Comparison of ENCODE assay signal across 10 cellular contexts in the genomic region with DNA sequence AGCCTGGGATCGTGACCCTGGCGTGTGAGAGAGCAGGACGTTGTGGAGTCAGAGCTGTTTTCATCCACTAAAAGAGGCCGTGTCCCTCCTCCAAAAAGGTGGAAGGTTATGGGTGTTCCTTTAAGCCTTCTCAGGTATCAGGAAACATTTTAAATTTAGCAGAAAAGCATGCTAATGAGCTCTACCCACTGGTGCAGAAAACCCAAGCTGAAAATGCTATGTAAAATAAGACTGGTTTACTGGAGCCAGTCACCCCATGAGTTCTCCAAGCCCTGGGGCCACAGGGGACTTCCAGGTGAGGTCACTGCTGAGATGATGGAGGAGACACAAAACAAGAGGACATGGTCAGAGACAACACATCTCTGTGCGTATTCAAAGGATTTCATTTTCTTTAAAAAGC. TPM values are rescaled to one million over a fixed set of nuclear protein-coding genes. Genes with fewer than 3 reads are reported as not detected.
DNase-seq lines count a peak whose midpoint lies in the region; ATAC-seq and TF ChIP-seq lines count a peak whose summit lies in the region.
"Had no signal": no experiment of that assay in that cellular context is flagged by ENCODE, and none has a peak within 500 bp of the region (broad histone marks: within the 10 kb centered on the region; RNA-seq: fewer than 3 reads in every experiment).

No MANE protein-coding gene starts in this region.

- no peak overlapping the region for H3K4me3 ChIP-seq in right lobe of liver
- H3K4me3 ChIP-seq: heart right ventricle, smooth muscle cell had no signal

- H3K27ac Mint-ChIP-seq in Calu3 (ENCODE audit: unreplicated experiment): peak overlapping the region; percentile 41
- peak overlapping the region; percentile 70 to 99 (median 97) for H3K27ac Mint-ChIP-seq in IgD-negative memory B cell

- H3K27me3 Mint-ChIP-seq in Calu3 (ENCODE audit: unreplicated experiment): no peaks in the 10 kb centered on the region
- no peaks in the 10 kb centered on the region for H3K27me3 Mint-ChIP-seq in IgD-negative memory B cell

- H3K4me3 Mint-ChIP-seq in Calu3 (ENCODE audit: low read depth, unreplicated experiment) (no peak overlapping the region), IgD-negative memory B cell (peak overlapping the region; percentile 43 to 93 (median 70))

- H3K9me3 ChIP-seq in right lobe of liver: no peaks in the 10 kb centered on the region
- H3K9me3 ChIP-seq: heart right ventricle had no signal

- H3K4me1 ChIP-seq in right lobe of liver: peaks cover 0 to 76% (median 17%) of the 10 kb centered on the region in 4 donors

- no peak for TF ChIP-seq POLR2A in right lobe of liver (IDR thresholded peaks at IDR 0.05)

- H3K27me3 ChIP-seq in right lobe of liver: no peaks in the 10 kb centered on the region
- H3K27me3 ChIP-seq: heart right ventricle had no signal

- no peaks in the 10 kb centered on the region for H3K9me3 Mint-ChIP-seq in Calu3 (ENCODE audit: low read depth, unreplicated experiment)
- peaks cover 0 to 5% (median 0%) of the 10 kb centered on the region in 3 donors for H3K9me3 Mint-ChIP-seq in IgD-negative memory B cell

- BruUV-seq in Calu3 (replicated peaks; lab: Mats Ljungman, UMichigan): no TSS peak

- no peak for ATAC-seq in right lobe of liver
- no peak for ATAC-seq in HG03378 (IDR thresholded peaks at IDR 0.05; ENCODE audit: unreplicated experiment)

- peaks cover 64% of the 10 kb centered on the region for H3K4me1 Mint-ChIP-seq in Calu3 (ENCODE audit: low read depth, unreplicated experiment)
- H3K4me1 Mint-ChIP-seq in IgD-negative memory B cell: peaks cover 26 to 47% (median 39%) of the 10 kb centered on the region in 3 donors

- peaks cover 0 to 38% (median 26%) of the 10 kb centered on the region in 4 donors for H3K36me3 ChIP-seq in right lobe of liver

- H3K36me3 Mint-ChIP-seq in Calu3 (ENCODE audit: insufficient read depth, unreplicated experiment): peaks cover 76% of the 10 kb centered on the region
- peaks cover 5% of the 10 kb centered on the region for H3K36me3 Mint-ChIP-seq in IgD-negative memory B cell

- DNase-seq in Calu3: no peak
- DNase-seq in GM20000 (ENCODE audit: low spot score): peak; percentile 66
- no peak for DNase-seq in right lobe of liver
- no peak for DNase-seq in NCI-H2107 (lab: John Stamatoyannopoulos, UW)
- no peak for DNase-seq in posterior cingulate gyrus
- no peak for DNase-seq in SK-N-DZ (ENCODE audit: low spot score)

- CTCF ChIA-PET in Calu3 (lab: Charles Lee): interaction anchor here (2.3 kb wide), 1 partner anchor 13 kb away, joined by 5 read pairs; no protein-coding TSS in a partner anchor

- H3K27ac ChIP-seq in right lobe of liver: peak overlapping the region; percentile 77 to 87 (median 86)

- TF ChIP-seq CTCF in Calu3 (IDR thresholded peaks at IDR 0.05; ENCODE audit: unreplicated experiment) (no peak), GM20000 (IDR thresholded peaks at IDR 0.05; ENCODE audit: extremely low read depth, missing control alignments) (no peak), right lobe of liver (IDR thresholded peaks at IDR 0.05) (no peak)

- intact Hi-C loops in Calu3 (cut with micrococcal nuclease; ENCODE audit: unreplicated experiment) (no loop called here), right lobe of liver (cut with DNase I) (no loop called here), posterior cingulate gyrus (cut with DNase I) (no loop called here)

- WGBS in right lobe of liver (ENCODE audit: insufficient coverage, low coverage, low lambda C conversion rate, missing lambda C conversion rate): 86% methylated on average over 4 of the region's 5 CpGs

RNA-seq across cellular contexts. Expression of gene PRKAB1, which starts 14.0 kb away (rescaled TPM):
- total RNA-seq in Calu3 (2022) (73.5 and 82.7 TPM in 2 replicates), right lobe of liver (10 to 100 TPM in 4 of 6 experiments, 1 to 10 TPM in 2; 8.2 to 17.1 (median 10.3) TPM)
- polyA plus RNA-seq in IgD-negative memory B cell: 53.8 TPM
- polyA plus RNA-seq in SK-N-DZ (2014; cell fraction: cytosol; rRNA removed): 32.5 and 37.6 TPM in 2 replicates
- polyA plus RNA-seq in SK-N-DZ (2014; cell fraction: nucleus; rRNA removed): 31.4 and 38.1 TPM in 2 replicates
